ENCODE assay signal across 23 cellular contexts in the genomic region with DNA sequence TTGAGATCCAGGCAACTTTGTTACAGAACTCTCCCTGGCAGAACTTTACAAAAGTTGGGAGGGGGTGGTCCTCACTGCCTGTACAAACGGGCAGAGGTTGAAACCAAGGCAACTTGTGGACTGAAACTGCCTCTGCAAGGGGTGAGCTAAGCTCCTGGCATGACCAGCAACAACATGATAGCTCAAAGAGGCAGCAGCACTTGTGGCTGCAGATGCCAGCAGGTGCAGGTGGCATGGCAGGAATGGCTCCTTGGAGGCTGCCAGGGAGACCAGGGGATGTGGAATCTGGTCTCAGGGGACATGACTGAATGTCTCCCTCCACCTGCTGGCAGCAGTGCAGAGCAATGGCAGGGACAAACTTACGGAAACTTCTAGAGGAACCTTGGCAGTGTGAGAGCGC. TPM values are rescaled to one million over a fixed set of nuclear protein-coding genes. Genes with fewer than 3 reads are reported as not detected.
DNase-seq lines count a peak whose midpoint lies in the region; ATAC-seq and TF ChIP-seq lines count a peak whose summit lies in the region.
"Had no signal": no experiment of that assay in that cellular context is flagged by ENCODE, and none has a peak within 500 bp of the region (broad histone marks: within the 10 kb centered on the region; RNA-seq: fewer than 3 reads in every experiment).

No MANE protein-coding gene starts in this region.

- peak; percentile 12 for DNase-seq in MCF 10A (ENCODE audit: unreplicated experiment)
- no peak for DNase-seq in breast epithelium (ENCODE audit: low spot score in 2 of 2)
- DNase-seq in RWPE1 (ENCODE audit: low spot score), result no peak
- peak; percentile 5 for DNase-seq in kidney tubule cell (ENCODE audit: low spot score)
- no peak for DNase-seq in aorta
- DNase-seq in stimulated activated CD4-positive, alpha-beta T cell treated with anti-CD3 and anti-CD28 coated beads, Interleukin-12 subunit alpha, Interleukin-12 subunit beta, amount 100 ng/mL, for 4 hours, result no peak
- DNase-seq: ACHN; activated CD4-positive, CD25-positive, alpha-beta regulatory T cell treated with anti-CD3 and anti-CD28 coated beads, Interleukin-2, amount 50 U/mL, for 72 hours; activated CD8-positive, alpha-beta memory T cell treated with anti-CD3 and anti-CD28 coated beads for 24 hours; activated T-cell treated with anti-CD3 and anti-CD28 coated beads, Interleukin-2, amount 50 U/mL, for 48 hours; C1 segment of cervical spinal cord; H7; NCI-H2081 treated with DMSO at 0.1 percent for 48 hours; posterior cingulate gyrus; stimulated activated CD8-positive, alpha-beta memory T cell treated with anti-CD3 and anti-CD28 coated beads, Interleukin-4, amount 100 ng/mL, for 48 hours; substantia nigra had no signal

- POLR2A ChIA-PET in MCF 10A (lab: Yijun Ruan, JAX) (interaction anchor here (0.9 to 1.9 kb wide), 12 partner anchors 20 to 139 kb away, joined by 3 to 13 read pairs (median 4); partner anchors contain the start of gene PHF21A), RWPE1 (lab: Yijun Ruan, JAX; ENCODE audit: low non-redundant PET) (no interaction called here)

- CTCF ChIA-PET in MCF 10A (lab: Yijun Ruan, JAX), result interaction anchor here (0.7 to 3.5 kb wide), 6 partner anchors 10 to 150 kb away, joined by 3 to 18 read pairs (median 4); no protein-coding TSS in a partner anchor
- CTCF ChIA-PET in RWPE1 (lab: Yijun Ruan, JAX), result interaction anchor here (0.6 to 0.7 kb wide), 2 partner anchors 15 to 338 kb away, joined by 3 read pairs; no protein-coding TSS in a partner anchor

- H3K27ac Mint-ChIP-seq in MCF 10A (ENCODE audit: low read depth, unreplicated experiment), result peak overlapping the region; percentile 28
- H3K27ac Mint-ChIP-seq: activated naive CD4-positive, alpha-beta T cell treated with anti-CD3 and anti-CD28 coated beads, Interleukin-2, amount 50 U/mL, for 72 hours; memory B cell; nephron had no signal

- no peaks in the 10 kb centered on the region for H3K36me3 Mint-ChIP-seq in MCF 10A (ENCODE audit: insufficient read depth, unreplicated experiment)
- H3K36me3 Mint-ChIP-seq: activated naive CD4-positive, alpha-beta T cell treated with anti-CD3 and anti-CD28 coated beads, Interleukin-2, amount 50 U/mL, for 72 hours; memory B cell had no signal

- H3K9me3 ChIP-seq in breast epithelium (no peaks in the 10 kb centered on the region), aorta (ENCODE audit: control insufficient read depth, low read length) (peaks cover 2% of the 10 kb centered on the region)
- H3K9me3 ChIP-seq: vagina had no signal

- ATAC-seq in aorta (ENCODE audit: low FRiP score) (no peak), HG03432 (IDR thresholded peaks at IDR 0.05; ENCODE audit: unreplicated experiment) (no peak), GM21360 (IDR thresholded peaks at IDR 0.05; ENCODE audit: unreplicated experiment) (no peak)
- ATAC-seq: activated naive CD4-positive, alpha-beta T cell treated with anti-CD3 and anti-CD28 coated beads, Interleukin-2, amount 50 U/mL, for 72 hours had no signal

- no peaks in the 10 kb centered on the region for H3K27me3 Mint-ChIP-seq in MCF 10A (ENCODE audit: insufficient read depth, unreplicated experiment)

- no peak for TF ChIP-seq POLR2A in breast epithelium (IDR thresholded peaks at IDR 0.05)

- TF ChIP-seq CTCF in MCF 10A (IDR thresholded peaks at IDR 0.05; ENCODE audit: unreplicated experiment) (no peak), breast epithelium (IDR thresholded peaks at IDR 0.05) (no peak), RWPE1 (conservative IDR thresholded peaks at IDR 0.05; ENCODE audit: low read depth) (no peak)

- peaks cover 19% of the 10 kb centered on the region for H3K4me1 Mint-ChIP-seq in MCF 10A (ENCODE audit: insufficient read depth, unreplicated experiment)
- H3K4me1 Mint-ChIP-seq: nephron had no signal

- H3K36me3 ChIP-seq in breast epithelium (no peaks in the 10 kb centered on the region), aorta (ENCODE audit: control insufficient read depth in 1 of 2, insufficient read depth in 2 of 2, low read length in 1 of 2) (no peaks in the 10 kb centered on the region)
- H3K36me3 ChIP-seq: vagina had no signal

- H3K27ac ChIP-seq in breast epithelium (no peak overlapping the region), RWPE1 (peak overlapping the region; percentile 73), aorta (ENCODE audit: low read depth in 1 of 2, low read length in 2 of 2) (no peak overlapping the region)
- H3K27ac ChIP-seq: HL-60, vagina had no signal

- H3K4me3 Mint-ChIP-seq in MCF 10A (ENCODE audit: unreplicated experiment), result no peak overlapping the region
- H3K4me3 Mint-ChIP-seq: memory B cell, nephron had no signal

- no peak overlapping the region for H3K4me3 ChIP-seq in breast epithelium
- H3K4me3 ChIP-seq in aorta (ENCODE audit: low read length in 2 of 2), result no peak overlapping the region
- H3K4me3 ChIP-seq: vagina had no signal

- BruUV-seq in MCF 10A (replicated peaks; lab: Mats Ljungman, UMichigan), result no TSS peak

- intact Hi-C loops in MCF 10A (cut with micrococcal nuclease) (no loop called here), breast epithelium (cut with DNase I; ENCODE audit: low total_unique reads) (no loop called here), aorta (cut with DNase I) (no loop called here)

- H3K4me1 ChIP-seq in breast epithelium (no peaks in the 10 kb centered on the region), aorta (ENCODE audit: control insufficient read depth in 1 of 2, insufficient read depth in 2 of 2, low read length in 2 of 2) (no peaks in the 10 kb centered on the region)
- H3K4me1 ChIP-seq: vagina had no signal

- WGBS in aorta, 2 donors, result 6 to 7% methylated on average over 3 of the region's 3 CpGs

- no peaks in the 10 kb centered on the region for H3K9me3 Mint-ChIP-seq in MCF 10A (ENCODE audit: unreplicated experiment)
- H3K9me3 Mint-ChIP-seq: activated naive CD4-positive, alpha-beta T cell treated with anti-CD3 and anti-CD28 coated beads, Interleukin-2, amount 50 U/mL, for 72 hours; memory B cell had no signal

- H3K27me3 ChIP-seq in breast epithelium, result no peaks in the 10 kb centered on the region
- H3K27me3 ChIP-seq in aorta (ENCODE audit: control insufficient read depth in 1 of 2, insufficient read depth in 2 of 2, low read length in 1 of 2), result peaks cover 0 to 4% of the 10 kb centered on the region in 2 donors
- H3K27me3 ChIP-seq: vagina had no signal

RNA-seq across cellular contexts. Expression of gene PHF21A, which starts 38.8 kb away (rescaled TPM):
- total RNA-seq in MCF 10A (2022), result 33.2 and 37.6 TPM in 2 replicates
- 10 to 100 TPM; 23.4 to 70.8 (median 42.7) TPM for total RNA-seq in breast epithelium
- 10 to 100 TPM; 67.4 to 84.0 TPM for total RNA-seq in aorta
- polyA plus RNA-seq in aorta, result 10 to 100 TPM; 12.0 to 30.4 TPM

Comparison
In these comparisons a context has a peak if more than half of its experiments do, and no peak if none do; other contexts are left out.
1. DNase-seq: peak in MCF 10A (single experiment) and kidney tubule cell (single experiment); none in breast epithelium (0 of 2), RWPE1 (single experiment), aorta (0 of 2) and stimulated activated CD4-positive, alpha-beta T cell treated with anti-CD3 and anti-CD28 coated beads, Interleukin-12 subunit alpha, Interleukin-12 subunit beta, amount 100 ng/mL, for 4 hours (single experiment).